In the genomic region with DNA sequence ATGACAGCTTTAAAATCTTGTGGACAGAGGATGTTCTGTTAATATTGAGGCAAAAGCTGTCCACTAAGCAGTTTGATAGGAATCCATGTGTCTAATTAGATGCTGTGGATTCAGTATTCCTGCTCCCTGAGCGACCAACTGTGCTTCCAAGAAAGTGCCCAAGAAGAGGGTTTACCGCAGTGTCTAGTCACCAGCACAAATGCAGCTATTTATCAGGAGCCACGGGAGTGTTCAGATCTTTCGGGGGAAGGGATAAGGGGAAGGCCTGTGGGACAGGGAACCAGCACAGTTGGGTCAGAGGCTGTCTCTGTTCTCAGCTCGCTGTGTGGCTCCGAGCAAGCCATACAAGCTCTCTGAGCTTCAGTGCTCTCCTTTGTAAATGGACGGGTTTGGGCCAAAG, we compare ENCODE assay signal across 12 cellular contexts.
DNase-seq lines count a peak whose midpoint lies in the region; ATAC-seq and TF ChIP-seq lines count a peak whose summit lies in the region.
"Had no signal": no experiment of that assay in that cellular context is flagged by ENCODE, and none has a peak within 500 bp of the region (broad histone marks: within the 10 kb centered on the region; RNA-seq: fewer than 3 reads in every experiment).

No MANE protein-coding gene starts in this region.

- H3K27me3 Mint-ChIP-seq in nephron progenitor cell (ENCODE audit: low read depth, poor library complexity): peaks cover 6% of the 10 kb centered on the region
- H3K27me3 Mint-ChIP-seq in activated CD4-positive, alpha-beta T cell treated with anti-CD3 and anti-CD28 coated beads for 36 hours: no peaks in the 10 kb centered on the region

- WGBS in tibial nerve, 2 donors: 29 to 31% methylated on average over 7 of the region's 7 CpGs

- peak overlapping the region; percentile 58 for H3K27ac Mint-ChIP-seq in nephron progenitor cell
- no peak overlapping the region for H3K27ac Mint-ChIP-seq in activated CD4-positive, alpha-beta T cell treated with anti-CD3 and anti-CD28 coated beads for 36 hours
- H3K27ac Mint-ChIP-seq: T-helper 2 cell treated with Interferon-gamma antibody and Interleukin-4, amounts not matched to agents 5 μg/mL and 100 μg/mL, for 36 hours had no signal

- H3K27me3 ChIP-seq in ascending aorta: no peaks in the 10 kb centered on the region
- H3K27me3 ChIP-seq in tibial nerve: no peaks in the 10 kb centered on the region

- CTCF ChIA-PET in activated CD4-positive, alpha-beta T cell treated with anti-CD3 and anti-CD28 coated beads for 36 hours (lab: Charles Lee): interaction anchor here (1.2 to 5.7 kb wide), 2 partner anchors 11 to 181 kb away, joined by 4 to 86 read pairs; no protein-coding TSS in a partner anchor

- H3K9me3 ChIP-seq in ascending aorta (no peaks in the 10 kb centered on the region), tibial nerve (no peaks in the 10 kb centered on the region)

- POLR2A ChIA-PET in activated CD4-positive, alpha-beta T cell treated with anti-CD3 and anti-CD28 coated beads for 36 hours (lab: Charles Lee): interaction anchor here (0.7 kb wide), 1 partner anchor 106 kb away, joined by 3 read pairs; no protein-coding TSS in a partner anchor

- H3K36me3 ChIP-seq in ascending aorta (peaks cover 0 to 9% of the 10 kb centered on the region in 2 donors), tibial nerve (peaks cover 0 to 14% (median 2%) of the 10 kb centered on the region in 3 donors)

- no peak for TF ChIP-seq POLR2A in tibial nerve (IDR thresholded peaks at IDR 0.05)

- H3K4me3 Mint-ChIP-seq in nephron progenitor cell: no peak overlapping the region
- no peak overlapping the region for H3K4me3 Mint-ChIP-seq in activated CD4-positive, alpha-beta T cell treated with anti-CD3 and anti-CD28 coated beads for 36 hours
- H3K4me3 Mint-ChIP-seq: T-helper 2 cell treated with Interferon-gamma antibody and Interleukin-4, amounts not matched to agents 5 μg/mL and 100 μg/mL, for 36 hours had no signal

- TF ChIP-seq EP300 in tibial nerve (IDR thresholded peaks at IDR 0.05): no peak

- DNase-seq in ascending aorta (ENCODE audit: low spot score in 2 of 2): no peak
- peak; percentile 6 for DNase-seq in cardiac septum (ENCODE audit: low spot score)
- no peak for DNase-seq in nephron progenitor cell
- DNase-seq in tibial nerve (ENCODE audit: low spot score in 2 of 2): no peak
- DNase-seq in activated CD4-positive, alpha-beta T cell treated with anti-CD3 and anti-CD28 coated beads for 36 hours: no peak
- no peak for DNase-seq in activated CD4-positive, alpha-beta T cell treated with anti-CD3 and anti-CD28 coated beads for 1 hour
- DNase-seq: stimulated activated CD4-positive, alpha-beta T cell treated with anti-CD3 and anti-CD28 coated beads, Interleukin-12 subunit alpha, Interleukin-12 subunit beta, amount 100 ng/mL, for 4 hours had no signal

- intact Hi-C loops in ascending aorta (cut with DNase I) (loop anchor here (2.0 to 10.0 kb wide), 3 partner anchors 16 to 348 kb away; a partner anchor contains a TSS), cardiac septum (cut with DNase I) (loop anchor here (1.0 to 10.0 kb wide), 4 partner anchors 16 to 378 kb away; a partner anchor contains a TSS)
- intact Hi-C loops in activated CD4-positive, alpha-beta T cell treated with anti-CD3 and anti-CD28 coated beads for 36 hours (cut with DNase I, micrococcal nuclease): no loop called here

- no peaks in the 10 kb centered on the region for H3K9me3 Mint-ChIP-seq in nephron progenitor cell
- H3K9me3 Mint-ChIP-seq in activated CD4-positive, alpha-beta T cell treated with anti-CD3 and anti-CD28 coated beads for 36 hours (ENCODE audit: low read depth): peaks cover 2% of the 10 kb centered on the region
- H3K9me3 Mint-ChIP-seq: T-helper 2 cell treated with Interferon-gamma antibody and Interleukin-4, amounts not matched to agents 5 μg/mL and 100 μg/mL, for 36 hours had no signal

- peaks cover 79% of the 10 kb centered on the region for H3K4me1 Mint-ChIP-seq in nephron progenitor cell
- peaks cover 18% of the 10 kb centered on the region for H3K4me1 Mint-ChIP-seq in activated CD4-positive, alpha-beta T cell treated with anti-CD3 and anti-CD28 coated beads for 36 hours

- no peak overlapping the region for H3K4me3 ChIP-seq in ascending aorta
- H3K4me3 ChIP-seq in tibial nerve: no peak overlapping the region

- H3K4me1 ChIP-seq in ascending aorta (peaks cover 17 to 30% of the 10 kb centered on the region in 2 donors), tibial nerve (peaks cover 0 to 55% (median 30%) of the 10 kb centered on the region in 4 donors)

- peaks cover 40% of the 10 kb centered on the region for H3K36me3 Mint-ChIP-seq in nephron progenitor cell (ENCODE audit: low read depth)
- peaks cover 5% of the 10 kb centered on the region for H3K36me3 Mint-ChIP-seq in activated CD4-positive, alpha-beta T cell treated with anti-CD3 and anti-CD28 coated beads for 36 hours (ENCODE audit: low read depth)

- peak overlapping the region; percentile 70 to 84 for H3K27ac ChIP-seq in ascending aorta
- peak overlapping the region; percentile 22 to 81 (median 71) for H3K27ac ChIP-seq in tibial nerve
- H3K27ac ChIP-seq: HL-60 had no signal

- no peak for ATAC-seq in HG03159 (IDR thresholded peaks at IDR 0.05; ENCODE audit: unreplicated experiment)
- no peak for ATAC-seq in activated CD4-positive, alpha-beta T cell treated with anti-CD3 and anti-CD28 coated beads for 36 hours
- no peak for ATAC-seq in HG03460 (IDR thresholded peaks at IDR 0.05; ENCODE audit: unreplicated experiment)
- ATAC-seq: esophagus mucosa had no signal

- TF ChIP-seq CTCF in ascending aorta (IDR thresholded peaks at IDR 0.05) (no peak), nephron progenitor cell (IDR thresholded peaks at IDR 0.05) (no peak), tibial nerve (IDR thresholded peaks at IDR 0.05) (no peak)

Comparison
In these comparisons a context has a peak if more than half of its experiments do, and no peak if none do; other contexts are left out.
1. intact Hi-C loops: an anchor here in ascending aorta (2.0 to 10.0 kb wide) and cardiac septum (1.0 to 10.0 kb wide); none called in activated CD4-positive, alpha-beta T cell treated with anti-CD3 and anti-CD28 coated beads for 36 hours.